16 cellular contexts compared by ENCODE assay signal in the genomic region with DNA sequence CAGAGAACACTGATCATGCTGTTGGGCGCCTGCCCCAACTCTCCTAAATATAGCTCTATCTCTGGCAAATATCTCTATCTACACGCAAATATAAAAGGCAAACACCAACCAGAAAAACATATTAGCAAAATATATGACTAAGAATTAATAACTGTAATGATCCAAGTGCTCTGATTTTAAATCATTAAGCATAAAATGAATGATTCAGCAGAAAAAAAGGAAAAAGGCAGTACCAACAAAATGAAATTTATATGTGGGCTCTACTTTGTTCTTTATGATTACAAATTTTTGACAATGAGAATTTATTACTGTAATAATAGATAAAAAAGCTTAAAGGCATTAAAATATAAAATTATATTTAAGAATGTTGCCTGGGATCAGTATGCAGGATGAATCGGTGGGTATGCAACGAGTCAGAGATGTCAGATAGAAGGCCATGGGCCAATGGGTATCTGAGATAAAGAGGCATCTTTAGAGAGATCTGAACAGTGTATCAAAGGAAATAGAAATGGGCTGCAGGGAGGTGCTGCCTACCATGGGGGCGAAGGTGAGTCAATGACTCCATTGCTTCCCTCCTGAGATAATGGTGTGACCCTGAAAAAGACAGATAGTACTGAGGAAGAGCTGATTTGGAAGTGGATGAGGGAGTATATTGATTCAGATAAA.
DNase-seq lines count a peak whose midpoint lies in the region; ATAC-seq and FAIRE-seq lines count a peak whose summit lies in the region.
"Had no signal": no experiment of that assay in that cellular context is flagged by ENCODE, and none has a peak within 500 bp of the region (broad histone marks: within the 10 kb centered on the region; RNA-seq: fewer than 3 reads in every experiment).

No MANE protein-coding gene starts in this region.

- no peaks in the 10 kb centered on the region for H3K27me3 Mint-ChIP-seq in activated naive CD4-positive, alpha-beta T cell treated with anti-CD3 and anti-CD28 coated beads for 36 hours (ENCODE audit: low read depth)
- H3K27me3 Mint-ChIP-seq in activated naive CD8-positive, alpha-beta T cell treated with anti-CD3 and anti-CD28 coated beads, Interleukin-2, amount 10 ng/mL, durations not matched to agents 7 days and 5 days, result no peaks in the 10 kb centered on the region
- H3K27me3 Mint-ChIP-seq: CD4-positive, alpha-beta memory T cell had no signal

- intact Hi-C loops in activated naive CD4-positive, alpha-beta T cell treated with anti-CD3 and anti-CD28 coated beads for 36 hours (cut with micrococcal nuclease), result loop anchor here (10.0 kb wide), 1 partner anchor 486 kb away; no protein-coding TSS in a partner anchor

- H3K36me3 Mint-ChIP-seq in activated naive CD4-positive, alpha-beta T cell treated with anti-CD3 and anti-CD28 coated beads for 36 hours (ENCODE audit: low read depth), result peaks cover 28% of the 10 kb centered on the region
- peaks cover 26% of the 10 kb centered on the region for H3K36me3 Mint-ChIP-seq in activated naive CD8-positive, alpha-beta T cell treated with anti-CD3 and anti-CD28 coated beads, Interleukin-2, amount 10 ng/mL, durations not matched to agents 7 days and 5 days
- H3K36me3 Mint-ChIP-seq in stimulated activated effector memory CD8-positive, alpha-beta T cell treated with anti-CD3 and anti-CD28 coated beads, Interleukin-12 subunit alpha, Interleukin-12 subunit beta, amount 100 ng/mL, for 72 hours, result no peaks in the 10 kb centered on the region

- no peak for FAIRE-seq in GM19239 (lab: Jason Lieb, UNC)
- FAIRE-seq: G401.6, GM12891, RCC 7860 had no signal

- H3K9me3 Mint-ChIP-seq in activated naive CD4-positive, alpha-beta T cell treated with anti-CD3 and anti-CD28 coated beads for 36 hours, result peaks cover 9% of the 10 kb centered on the region
- peaks cover 1% of the 10 kb centered on the region for H3K9me3 Mint-ChIP-seq in activated naive CD8-positive, alpha-beta T cell treated with anti-CD3 and anti-CD28 coated beads, Interleukin-2, amount 10 ng/mL, durations not matched to agents 7 days and 5 days
- H3K9me3 Mint-ChIP-seq in stimulated activated effector memory CD8-positive, alpha-beta T cell treated with anti-CD3 and anti-CD28 coated beads, Interleukin-12 subunit alpha, Interleukin-12 subunit beta, amount 100 ng/mL, for 72 hours, result no peaks in the 10 kb centered on the region

- no peak for ATAC-seq in activated naive CD8-positive, alpha-beta T cell treated with anti-CD3 and anti-CD28 coated beads, Interleukin-2, amount 10 ng/mL, durations not matched to agents 7 days and 5 days (ENCODE audit: low read depth)
- no peak for ATAC-seq in stimulated activated effector memory CD8-positive, alpha-beta T cell treated with anti-CD3 and anti-CD28 coated beads, Interleukin-12 subunit alpha, Interleukin-12 subunit beta, amount 100 ng/mL, for 72 hours
- no peak for ATAC-seq in esophagus mucosa

- POLR2A ChIA-PET in activated naive CD8-positive, alpha-beta T cell treated with anti-CD3 and anti-CD28 coated beads, Interleukin-2, amount 10 ng/mL, durations not matched to agents 7 days and 5 days (lab: Charles Lee), result no interaction called here

- peaks cover 30% of the 10 kb centered on the region for H3K4me1 Mint-ChIP-seq in activated naive CD4-positive, alpha-beta T cell treated with anti-CD3 and anti-CD28 coated beads for 36 hours (ENCODE audit: low read depth)
- no peaks in the 10 kb centered on the region for H3K4me1 Mint-ChIP-seq in activated naive CD8-positive, alpha-beta T cell treated with anti-CD3 and anti-CD28 coated beads, Interleukin-2, amount 10 ng/mL, durations not matched to agents 7 days and 5 days
- H3K4me1 Mint-ChIP-seq in stimulated activated effector memory CD8-positive, alpha-beta T cell treated with anti-CD3 and anti-CD28 coated beads, Interleukin-12 subunit alpha, Interleukin-12 subunit beta, amount 100 ng/mL, for 72 hours, result peaks cover 17% of the 10 kb centered on the region

- H3K4me3 Mint-ChIP-seq in activated naive CD4-positive, alpha-beta T cell treated with anti-CD3 and anti-CD28 coated beads for 36 hours, result no peak overlapping the region
- H3K4me3 Mint-ChIP-seq in activated naive CD8-positive, alpha-beta T cell treated with anti-CD3 and anti-CD28 coated beads, Interleukin-2, amount 10 ng/mL, durations not matched to agents 7 days and 5 days, result no peak overlapping the region
- H3K4me3 Mint-ChIP-seq in stimulated activated effector memory CD8-positive, alpha-beta T cell treated with anti-CD3 and anti-CD28 coated beads, Interleukin-12 subunit alpha, Interleukin-12 subunit beta, amount 100 ng/mL, for 72 hours, result no peak overlapping the region
- H3K4me3 Mint-ChIP-seq: CD4-positive, alpha-beta memory T cell had no signal

- CTCF ChIA-PET in activated naive CD4-positive, alpha-beta T cell treated with anti-CD3 and anti-CD28 coated beads for 36 hours (lab: Charles Lee), result interaction anchor here (1.3 kb wide), 1 partner anchor 116 kb away, joined by 5 read pairs; no protein-coding TSS in a partner anchor

- H3K27ac Mint-ChIP-seq in activated naive CD4-positive, alpha-beta T cell treated with anti-CD3 and anti-CD28 coated beads for 36 hours, result no peak overlapping the region
- H3K27ac Mint-ChIP-seq in activated naive CD8-positive, alpha-beta T cell treated with anti-CD3 and anti-CD28 coated beads, Interleukin-2, amount 10 ng/mL, durations not matched to agents 7 days and 5 days, result peak overlapping the region; percentile 8
- H3K27ac Mint-ChIP-seq in stimulated activated effector memory CD8-positive, alpha-beta T cell treated with anti-CD3 and anti-CD28 coated beads, Interleukin-12 subunit alpha, Interleukin-12 subunit beta, amount 100 ng/mL, for 72 hours, result peak overlapping the region; percentile 18
- H3K27ac Mint-ChIP-seq: CD4-positive, alpha-beta memory T cell had no signal

- peak; percentile 6 for DNase-seq in activated naive CD4-positive, alpha-beta T cell treated with anti-CD3 and anti-CD28 coated beads for 36 hours
- no peak for DNase-seq in activated naive CD4-positive, alpha-beta T cell treated with anti-CD3 and anti-CD28 coated beads, Interleukin-2, amount 50 U/mL, for 16 hours
- DNase-seq in NCI-H226 (peak; percentile 2), GM19239 (ENCODE audit: insufficient read length, low spot score) (no peak)
- DNase-seq in activated naive CD8-positive, alpha-beta T cell treated with anti-CD3 and anti-CD28 coated beads, Interleukin-2, amount 10 ng/mL, durations not matched to agents 7 days and 5 days, result no peak
- no peak for DNase-seq in stimulated activated effector memory CD8-positive, alpha-beta T cell treated with anti-CD3 and anti-CD28 coated beads, Interleukin-12 subunit alpha, Interleukin-12 subunit beta, amount 100 ng/mL, for 72 hours (ENCODE audit: low spot score in 2 of 2)
- DNase-seq: BE2C; CD4-positive, alpha-beta memory T cell; DMS79 treated with DMSO at 0.1 percent for 48 hours; NCI-H1436; NCI-H2029 treated with DMSO at 0.1 percent for 48 hours; NCI-H524 had no signal

Comparison
In these comparisons a context has a peak if more than half of its experiments do, and no peak if none do; other contexts are left out.
1. DNase-seq: peak in activated naive CD4-positive, alpha-beta T cell treated with anti-CD3 and anti-CD28 coated beads for 36 hours (single experiment) and NCI-H226 (single experiment); none in activated naive CD4-positive, alpha-beta T cell treated with anti-CD3 and anti-CD28 coated beads, Interleukin-2, amount 50 U/mL, for 16 hours (single experiment), activated naive CD8-positive, alpha-beta T cell treated with anti-CD3 and anti-CD28 coated beads, Interleukin-2, amount 10 ng/mL, durations not matched to agents 7 days and 5 days (single experiment), stimulated activated effector memory CD8-positive, alpha-beta T cell treated with anti-CD3 and anti-CD28 coated beads, Interleukin-12 subunit alpha, Interleukin-12 subunit beta, amount 100 ng/mL, for 72 hours (0 of 2) and GM19239 (single experiment).